Comparison of ENCODE assay signal across 19 cellular contexts in genomic region chr5:82376833-82377232, GRCh38.
DNase-seq lines count a peak whose midpoint lies in the region; ATAC-seq and TF ChIP-seq lines count a peak whose summit lies in the region.
"Had no signal": no experiment of that assay in that cellular context is flagged by ENCODE, and none has a peak within 500 bp of the region (broad histone marks: within the 10 kb centered on the region; RNA-seq: fewer than 3 reads in every experiment).

No MANE protein-coding gene starts in this region.

- H2BK15ac ChIP-seq in IMR-90 (ENCODE audit: low read depth, low read length), result no peak overlapping the region

- no peak for TF ChIP-seq POLR2A in IMR-90 (IDR thresholded peaks at IDR 0.05; ENCODE audit: low read depth, low read length)

- no peak overlapping the region for H3K4me2 ChIP-seq in IMR-90 (ENCODE audit: low read depth, low read length)
- H3K4me2 ChIP-seq: BLaER1 had no signal

- H3K27me3 ChIP-seq in IMR-90 (ENCODE audit: control insufficient read depth, insufficient read depth, low read length), result peaks cover 2% of the 10 kb centered on the region
- H3K27me3 ChIP-seq: BLaER1 had no signal

- no TSS peak for BruUV-seq in IMR-90 (replicated peaks; lab: Mats Ljungman, UMichigan)

- TF ChIP-seq CTCF in IMR-90 (conservative IDR thresholded peaks at IDR 0.05; ENCODE audit: low read depth, low read length) (no peak), mesothelial cell of epicardium (IDR thresholded peaks at IDR 0.05; ENCODE audit: unreplicated experiment) (no peak)

- WGBS in IMR-90 (ENCODE audit: extremely low coverage in 2 of 2, insufficient read length in 1 of 2), 2 experiments, result no CpG with 5 or more reads among the region's 4 CpGs

- no peak for DNase-seq in IMR-90
- peak; percentile 33 for DNase-seq in NCI-H774 (lab: John Stamatoyannopoulos, UW)
- no peak for DNase-seq in mesothelial cell of epicardium (ENCODE audit: low spot score in 2 of 2, unreplicated experiment in 2 of 2)
- DNase-seq in NCI-H345 treated with DMSO at 0.1 percent for 48 hours (lab: John Stamatoyannopoulos, UW; ENCODE audit: unreplicated experiment), result no peak
- no peak for DNase-seq in posterior vena cava (ENCODE audit: low spot score)
- no peak for DNase-seq in activated T-helper 1 cell treated with anti-CD3 and anti-CD28 coated beads, Interleukin-12 subunit alpha, Interleukin-12 subunit beta, Interleukin-2, Interleukin-4 antibody, amounts not matched to agents 30 ng/mL and 10 ng/mL and 1 ng/mL, durations not matched to agents 14 hours and 24 hours and 36 hours (ENCODE audit: low spot score)
- DNase-seq: Caco-2; CD4-positive, CD25-positive, alpha-beta regulatory T cell; CD8-positive, alpha-beta T cell; DMS153; DND-41; GDM1; GM23248; H7; HCEC 1CT had no signal

- H3K9ac ChIP-seq in IMR-90 (ENCODE audit: low read depth, low read length), result no peak overlapping the region
- H3K9ac ChIP-seq: BLaER1, GM23248 had no signal

- no peak overlapping the region for H3K27ac ChIP-seq in IMR-90 (ENCODE audit: insufficient read depth, low read length)
- H3K27ac ChIP-seq: BLaER1, C4-2B, GM23248 had no signal

- H3K79me1 ChIP-seq in IMR-90 (ENCODE audit: low read depth in 1 of 2, low read length in 2 of 2), result no peaks in the 10 kb centered on the region

- no peak overlapping the region for H2BK5ac ChIP-seq in IMR-90 (ENCODE audit: low read depth, low read length, poor library complexity, severe bottlenecking)

- H3K27ac Mint-ChIP-seq in mesothelial cell of epicardium, result peak overlapping the region; percentile 31
- no peak overlapping the region for H3K27ac Mint-ChIP-seq in activated T-helper 1 cell treated with anti-CD3 and anti-CD28 coated beads, Interleukin-12 subunit alpha, Interleukin-12 subunit beta, Interleukin-2, Interleukin-4 antibody, amounts not matched to agents 30 ng/mL and 10 ng/mL and 1 ng/mL, durations not matched to agents 14 hours and 24 hours and 36 hours
- H3K27ac Mint-ChIP-seq: B cell; CD4-positive, CD25-positive, alpha-beta regulatory T cell; CD8-positive, alpha-beta T cell had no signal

- H2AK9ac ChIP-seq in IMR-90 (replicated peaks; ENCODE audit: low read depth, low read length, poor library complexity), result no peak overlapping the region

- H4K91ac ChIP-seq in IMR-90 (ENCODE audit: insufficient read depth, low read depth, low read length), result no peak overlapping the region

- H3K23ac ChIP-seq in IMR-90 (ENCODE audit: low read depth, low read length), result no peak overlapping the region

- H3K4ac ChIP-seq in IMR-90 (ENCODE audit: low read depth, low read length), result no peak overlapping the region

- no peak overlapping the region for H3K4me3 Mint-ChIP-seq in mesothelial cell of epicardium
- no peak overlapping the region for H3K4me3 Mint-ChIP-seq in activated T-helper 1 cell treated with anti-CD3 and anti-CD28 coated beads, Interleukin-12 subunit alpha, Interleukin-12 subunit beta, Interleukin-2, Interleukin-4 antibody, amounts not matched to agents 30 ng/mL and 10 ng/mL and 1 ng/mL, durations not matched to agents 14 hours and 24 hours and 36 hours
- H3K4me3 Mint-ChIP-seq: B cell; CD4-positive, CD25-positive, alpha-beta regulatory T cell; CD8-positive, alpha-beta T cell had no signal

- peaks cover 3% of the 10 kb centered on the region; the same call in 1 of the 2 replicates for H3K9me1 ChIP-seq in IMR-90 (ENCODE audit: insufficient read depth, low read length)

- H3K4me1 Mint-ChIP-seq in mesothelial cell of epicardium, result peaks cover 5% of the 10 kb centered on the region
- H3K4me1 Mint-ChIP-seq in activated T-helper 1 cell treated with anti-CD3 and anti-CD28 coated beads, Interleukin-12 subunit alpha, Interleukin-12 subunit beta, Interleukin-2, Interleukin-4 antibody, amounts not matched to agents 30 ng/mL and 10 ng/mL and 1 ng/mL, durations not matched to agents 14 hours and 24 hours and 36 hours (ENCODE audit: low read depth), result peaks cover 38% of the 10 kb centered on the region
- H3K4me1 Mint-ChIP-seq: B cell; CD4-positive, CD25-positive, alpha-beta regulatory T cell had no signal

- no peak overlapping the region for H2BK20ac ChIP-seq in IMR-90 (ENCODE audit: low read depth, low read length)

- in situ Hi-C loops in IMR-90 (cut with MboI; ENCODE audit: low sequenced_read_pairs), result no loop called here

- CTCF ChIA-PET in IMR-90 (lab: Yijun Ruan, JAX), result interaction anchor here (0.8 kb wide), 1 partner anchor 21 kb away, joined by 3 read pairs; no protein-coding TSS in a partner anchor

- peaks cover 3% of the 10 kb centered on the region; the same call in 1 of the 2 replicates for H3K4me1 ChIP-seq in IMR-90 (ENCODE audit: control insufficient read depth, insufficient read depth, low read length)
- H3K4me1 ChIP-seq: BLaER1, Caco-2 had no signal

- no peaks in the 10 kb centered on the region for H4K20me1 ChIP-seq in IMR-90 (ENCODE audit: insufficient read depth, low read length)
- H4K20me1 ChIP-seq: BLaER1 had no signal

- no peak overlapping the region for H3K14ac ChIP-seq in IMR-90 (replicated peaks; ENCODE audit: low read depth, low read length)

- H3K27me3 Mint-ChIP-seq in mesothelial cell of epicardium (ENCODE audit: low read depth), result no peaks in the 10 kb centered on the region
- no peaks in the 10 kb centered on the region for H3K27me3 Mint-ChIP-seq in activated T-helper 1 cell treated with anti-CD3 and anti-CD28 coated beads, Interleukin-12 subunit alpha, Interleukin-12 subunit beta, Interleukin-2, Interleukin-4 antibody, amounts not matched to agents 30 ng/mL and 10 ng/mL and 1 ng/mL, durations not matched to agents 14 hours and 24 hours and 36 hours (ENCODE audit: insufficient read depth)
- H3K27me3 Mint-ChIP-seq: CD4-positive, CD25-positive, alpha-beta regulatory T cell had no signal

- no peak overlapping the region for H3K4me3 ChIP-seq in IMR-90 (ENCODE audit: insufficient read depth, low read depth, low read length)
- H3K4me3 ChIP-seq: BLaER1, GM12878, GM23248 had no signal

- no peaks in the 10 kb centered on the region for H3K36me3 ChIP-seq in IMR-90 (ENCODE audit: control insufficient read depth, insufficient read depth, low read length)
- H3K36me3 ChIP-seq: BLaER1 had no signal

- POLR2A ChIA-PET in IMR-90 (lab: Charles Lee; ENCODE audit: unreplicated experiment), result no interaction called here

- H2AFZ ChIP-seq in IMR-90 (replicated peaks; ENCODE audit: low read length, poor library complexity), result no peak overlapping the region
- H2AFZ ChIP-seq: GM23248 had no signal

- no peak overlapping the region for H3K18ac ChIP-seq in IMR-90 (ENCODE audit: low read depth, low read length)

- no peak for TF ChIP-seq RAD21 in IMR-90 (IDR thresholded peaks at IDR 0.05; ENCODE audit: low read length)

- H3K9me3 Mint-ChIP-seq in mesothelial cell of epicardium, result peaks cover 36% of the 10 kb centered on the region
- peaks cover 63% of the 10 kb centered on the region for H3K9me3 Mint-ChIP-seq in activated T-helper 1 cell treated with anti-CD3 and anti-CD28 coated beads, Interleukin-12 subunit alpha, Interleukin-12 subunit beta, Interleukin-2, Interleukin-4 antibody, amounts not matched to agents 30 ng/mL and 10 ng/mL and 1 ng/mL, durations not matched to agents 14 hours and 24 hours and 36 hours
- H3K9me3 Mint-ChIP-seq: CD8-positive, alpha-beta T cell had no signal

- ATAC-seq in IMR-90 (ENCODE audit: low read depth), result no peak
- ATAC-seq: CD8-positive, alpha-beta T cell; GM12878 had no signal

- peaks cover 14% of the 10 kb centered on the region for H3K36me3 Mint-ChIP-seq in mesothelial cell of epicardium
- H3K36me3 Mint-ChIP-seq in activated T-helper 1 cell treated with anti-CD3 and anti-CD28 coated beads, Interleukin-12 subunit alpha, Interleukin-12 subunit beta, Interleukin-2, Interleukin-4 antibody, amounts not matched to agents 30 ng/mL and 10 ng/mL and 1 ng/mL, durations not matched to agents 14 hours and 24 hours and 36 hours (ENCODE audit: low read depth), result peaks cover 55% of the 10 kb centered on the region
- H3K36me3 Mint-ChIP-seq: CD4-positive, CD25-positive, alpha-beta regulatory T cell; CD8-positive, alpha-beta T cell had no signal

- intact Hi-C loops in IMR-90 (cut with micrococcal nuclease), result no loop called here
- intact Hi-C loops in posterior vena cava (cut with DNase I), result no loop called here
- intact Hi-C loops in activated T-helper 1 cell treated with anti-CD3 and anti-CD28 coated beads, Interleukin-12 subunit alpha, Interleukin-12 subunit beta, Interleukin-2, Interleukin-4 antibody, amounts not matched to agents 30 ng/mL and 10 ng/mL and 1 ng/mL, durations not matched to agents 14 hours and 24 hours and 36 hours (cut with micrococcal nuclease), result no loop called here

- no peak overlapping the region for H2AK5ac ChIP-seq in IMR-90 (ENCODE audit: low read depth, low read length)

- dilution Hi-C loops in IMR-90 (cut with HindIII; ENCODE audit: low sequenced_read_pairs, unreplicated experiment), result no loop called here

- no peak overlapping the region for H2BK120ac ChIP-seq in IMR-90 (ENCODE audit: low read depth, low read length)

- H3K9me3 ChIP-seq in IMR-90 (ENCODE audit: control insufficient read depth, insufficient read depth, low read length), result no peaks in the 10 kb centered on the region

- H4K5ac ChIP-seq in IMR-90 (ENCODE audit: low read depth, low read length), result no peak overlapping the region

- no peak overlapping the region for H3K56ac ChIP-seq in IMR-90 (ENCODE audit: extremely low read depth, insufficient read depth, low read length)

- H4K8ac ChIP-seq in IMR-90 (ENCODE audit: low read depth in 2 of 2, low read length in 2 of 2), result no peak overlapping the region

TF ChIP-seq in IMR-90, 13 proteins besides CTCF, POLR2A, EP300 and RAD21:
- no peak for TF ChIP-seq USF2 (IDR thresholded peaks at IDR 0.05; ENCODE audit: low read depth, low read length)
- TF ChIP-seq MAFK (IDR thresholded peaks at IDR 0.05; ENCODE audit: low read depth, low read length), result peak; percentile 46; the same call in 1 of the 2 replicates
